ENCODE assay signal across 8 cellular contexts in the genomic region with DNA sequence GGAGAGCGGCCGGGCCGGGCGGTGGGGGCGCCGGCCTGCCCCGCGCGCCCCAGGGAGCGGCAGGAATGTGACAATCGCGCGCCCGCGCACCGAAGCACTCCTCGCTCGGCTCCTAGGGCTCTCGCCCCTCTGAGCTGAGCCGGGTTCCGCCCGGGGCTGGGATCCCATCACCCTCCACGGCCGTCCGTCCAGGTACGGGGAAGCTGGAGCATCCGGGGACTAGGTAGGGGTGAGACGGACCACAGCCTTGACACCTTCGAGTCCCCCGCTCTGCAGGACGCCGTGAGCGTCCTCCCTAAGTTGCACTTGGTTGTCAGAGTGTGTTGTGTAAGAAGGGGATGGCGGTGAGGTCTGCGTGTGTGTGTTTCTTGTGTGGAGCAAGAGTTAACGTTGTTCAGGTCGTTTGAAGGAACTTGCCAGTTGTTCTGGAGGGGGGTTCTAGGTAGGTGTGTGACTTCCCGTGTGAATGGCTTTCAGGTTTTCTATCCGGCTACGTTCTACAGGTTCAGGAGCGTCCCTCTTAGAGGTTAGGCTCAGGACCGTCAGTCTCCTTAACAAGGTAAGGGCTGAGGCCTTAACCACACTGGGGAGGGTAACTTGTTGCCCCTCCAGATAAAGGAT. TPM values are rescaled to one million over a fixed set of nuclear protein-coding genes. Genes with fewer than 3 reads are reported as not detected.
DNase-seq lines count a peak whose midpoint lies in the region; ATAC-seq and TF ChIP-seq lines count a peak whose summit lies in the region.

No MANE protein-coding gene starts in this region.

- no peak overlapping the region for H3K27ac Mint-ChIP-seq in activated CD8-positive, alpha-beta T cell treated with anti-CD3 and anti-CD28 coated beads for 36 hours

- H3K36me3 ChIP-seq in heart right ventricle: peaks cover 0 to 27% (median 5%) of the 10 kb centered on the region in 9 donors

- peak; percentile 21 for ATAC-seq in GM19324 (IDR thresholded peaks at IDR 0.05; ENCODE audit: low FRiP score, unreplicated experiment)
- ATAC-seq in activated CD8-positive, alpha-beta T cell treated with anti-CD3 and anti-CD28 coated beads for 36 hours: peak; percentile 21
- ATAC-seq in heart right ventricle: peak in 4 of 8 donors; percentile 7 to 20 (median 10)

- 8 to 12% methylated on average over 32 to 42 of the region's 42 CpGs for WGBS in heart right ventricle, 2 donors

- POLR2A ChIA-PET in activated CD8-positive, alpha-beta T cell treated with anti-CD3 and anti-CD28 coated beads for 36 hours (lab: Charles Lee): interaction anchor here (0.6 to 1.1 kb wide), 3 partner anchors 23 to 241 kb away, joined by 3 to 4 read pairs (median 3); no protein-coding TSS in a partner anchor

- CTCF ChIA-PET in activated CD8-positive, alpha-beta T cell treated with anti-CD3 and anti-CD28 coated beads for 36 hours (lab: Charles Lee): interaction anchor here (0.7 to 2.0 kb wide), 6 partner anchors 10 to 136 kb away, joined by 3 to 13 read pairs (median 4); no protein-coding TSS in a partner anchor

- no peak for TF ChIP-seq CTCF in activated CD8-positive, alpha-beta T cell treated with anti-CD3 and anti-CD28 coated beads for 36 hours (IDR thresholded peaks at IDR 0.05)
- TF ChIP-seq CTCF in heart right ventricle (IDR thresholded peaks at IDR 0.05) (no peak), retinal pigment epithelial cell (conservative IDR thresholded peaks at IDR 0.05; ENCODE audit: low read depth, low read length) (no peak)

- peaks cover 0 to 50% (median 15%) of the 10 kb centered on the region in 9 donors for H3K4me1 ChIP-seq in heart right ventricle

- H3K36me3 Mint-ChIP-seq in activated CD8-positive, alpha-beta T cell treated with anti-CD3 and anti-CD28 coated beads for 36 hours (ENCODE audit: low read depth): peaks cover 32% of the 10 kb centered on the region

- H3K4me3 Mint-ChIP-seq in activated CD8-positive, alpha-beta T cell treated with anti-CD3 and anti-CD28 coated beads for 36 hours: peak overlapping the region; percentile 39

- peaks cover 48% of the 10 kb centered on the region for H3K9me3 Mint-ChIP-seq in activated CD8-positive, alpha-beta T cell treated with anti-CD3 and anti-CD28 coated beads for 36 hours

- H3K27me3 Mint-ChIP-seq in activated CD8-positive, alpha-beta T cell treated with anti-CD3 and anti-CD28 coated beads for 36 hours: peaks cover 28% of the 10 kb centered on the region

- no peaks in the 10 kb centered on the region for H3K27me3 ChIP-seq in heart right ventricle

- peaks cover 0 to 37% (median 16%) of the 10 kb centered on the region in 11 donors for H3K9me3 ChIP-seq in heart right ventricle

- H3K4me3 ChIP-seq in heart right ventricle: peak overlapping the region; percentile 41 to 87 (median 75)
- peak overlapping the region; percentile 57 for H3K4me3 ChIP-seq in retinal pigment epithelial cell (ENCODE audit: low read length)

- peak; percentile 13 for DNase-seq in activated CD8-positive, alpha-beta T cell treated with anti-CD3 and anti-CD28 coated beads for 36 hours
- DNase-seq in heart right ventricle: peak in 1 of 2 donors; percentile 27
- no peak for DNase-seq in retinal pigment epithelial cell (ENCODE audit: low read depth)
- no peak for DNase-seq in SW480 (ENCODE audit: low spot score)
- DNase-seq in activated CD8-positive, alpha-beta memory T cell treated with anti-CD3 and anti-CD28 coated beads for 24 hours: no peak
- no peak for DNase-seq in hippocampal formation (lab: John Stamatoyannopoulos, UW)
- no peak for DNase-seq in activated CD4-positive, alpha-beta T cell treated with anti-CD3 and anti-CD28 coated beads, Interleukin-2, amount 50 U/mL, for 1 hour

- intact Hi-C loops in activated CD8-positive, alpha-beta T cell treated with anti-CD3 and anti-CD28 coated beads for 36 hours (cut with micrococcal nuclease): no loop called here
- intact Hi-C loops in heart right ventricle (cut with DNase I): loop anchor here in 4 of 10 donors (2.0 to 10.0 kb wide), 4 partner anchors 58 to 91 kb away; no protein-coding TSS in a partner anchor

- peaks cover 39% of the 10 kb centered on the region for H3K4me1 Mint-ChIP-seq in activated CD8-positive, alpha-beta T cell treated with anti-CD3 and anti-CD28 coated beads for 36 hours (ENCODE audit: low read depth)

- H3K27ac ChIP-seq in heart right ventricle: peak overlapping the region; percentile 88 to 98 (median 92)

RNA-seq across cellular contexts. Expression of a gene that starts 0.4 kb away (rescaled TPM):
- total RNA-seq in activated CD8-positive, alpha-beta T cell treated with anti-CD3 and anti-CD28 coated beads for 36 hours: under 1 TPM; 0.63 to 0.68 TPM
- 10 to 100 TPM in 9 of 10 donors, 1 to 10 TPM in 1; 5.7 to 47.0 (median 17.6) TPM for total RNA-seq in heart right ventricle
- polyA plus RNA-seq in heart right ventricle: 10 to 100 TPM; 22.0 to 28.7 TPM

RNA-seq across cellular contexts. Expression of a gene that starts 43.9 kb away (rescaled TPM):
- total RNA-seq in activated CD8-positive, alpha-beta T cell treated with anti-CD3 and anti-CD28 coated beads for 36 hours: not detected
- total RNA-seq in heart right ventricle: under 1 TPM in 5 of 10 donors, not detected in 5; 0.11 to 0.92 (median 0.31) TPM
- polyA plus RNA-seq in heart right ventricle: under 1 TPM; 0.22 to 0.29 TPM

Comparison
In these comparisons a context has a peak if more than half of its experiments do, and no peak if none do; other contexts are left out.
1. RNA of a gene that starts 0.4 kb away (total RNA-seq): 5.7 to 47.0 TPM in heart right ventricle; 0.63 to 0.68 TPM in activated CD8-positive, alpha-beta T cell treated with anti-CD3 and anti-CD28 coated beads for 36 hours; every median in the first group is over 4 times any median in the second.